ENCODE assay signal across 8 cellular contexts in the genomic region with DNA sequence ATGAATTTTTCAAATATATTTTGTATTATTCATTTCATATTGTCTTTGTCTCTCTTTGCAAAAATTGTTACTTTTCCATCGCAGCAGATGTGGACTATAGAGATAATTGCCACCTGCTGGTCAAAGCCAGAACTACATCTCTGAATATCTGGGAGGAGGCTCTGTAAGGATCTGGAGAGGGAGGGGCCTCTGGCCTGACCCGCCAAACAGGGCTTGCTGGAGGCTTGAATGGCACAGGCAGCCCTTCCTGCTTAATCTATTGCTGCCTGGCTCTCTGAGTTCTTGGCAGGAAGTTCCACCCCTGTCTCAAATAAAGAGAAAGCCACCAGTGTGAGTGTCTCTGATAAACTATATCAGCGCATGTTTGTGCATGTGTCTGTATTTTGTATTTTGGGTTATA.
DNase-seq lines count a peak whose midpoint lies in the region; ATAC-seq, FAIRE-seq and TF ChIP-seq lines count a peak whose summit lies in the region.

No MANE protein-coding gene starts in this region.

- no peaks in the 10 kb centered on the region for H4K20me1 ChIP-seq in SU-DHL-6 (ENCODE audit: low read depth, low read length)

- peaks cover 4% of the 10 kb centered on the region for H3K4me1 Mint-ChIP-seq in activated naive CD8-positive, alpha-beta T cell (ENCODE audit: low read depth)

- H3K27ac Mint-ChIP-seq in activated naive CD8-positive, alpha-beta T cell: peak overlapping the region; percentile 54

- no peak overlapping the region for H3K27ac ChIP-seq in SU-DHL-6 (ENCODE audit: low read depth, low read length)

- H3K4me3 Mint-ChIP-seq in activated naive CD8-positive, alpha-beta T cell: peak overlapping the region; percentile 75

- H2AFZ ChIP-seq in SU-DHL-6 (ENCODE audit: low read depth, low read length, severe bottlenecking): peak overlapping the region; percentile 68

- DNase-seq in GM12891 (ENCODE audit: insufficient read length, low spot score): peak; percentile 16
- peak; percentile 88 to 95 (median 93) for DNase-seq in NCI-H1417 (lab: John Stamatoyannopoulos, UW)
- peak; percentile 76 for DNase-seq in Right ventricle myocardium inferior (ENCODE audit: missing footprints)
- DNase-seq in posterior vena cava (ENCODE audit: low spot score): peak; percentile 84
- DNase-seq in ureter (ENCODE audit: low spot score): peak; percentile 91

- no peak overlapping the region for H3K4me3 ChIP-seq in SU-DHL-6 (ENCODE audit: insufficient read depth, low read length, poor library complexity, severe bottlenecking)

- no peaks in the 10 kb centered on the region for H3K9me2 ChIP-seq in SU-DHL-6 (replicated peaks; ENCODE audit: insufficient read depth, low read length)

- H3K79me2 ChIP-seq in SU-DHL-6 (ENCODE audit: insufficient read depth, low read length): no peaks in the 10 kb centered on the region

- peak overlapping the region; percentile 37 for H3K4me2 ChIP-seq in SU-DHL-6 (ENCODE audit: low read depth, low read length, poor library complexity, severe bottlenecking)

- H3K36me3 Mint-ChIP-seq in activated naive CD8-positive, alpha-beta T cell: no peaks in the 10 kb centered on the region

- H3K36me3 ChIP-seq in SU-DHL-6 (ENCODE audit: low read length): no peaks in the 10 kb centered on the region

- H3K9ac ChIP-seq in SU-DHL-6 (ENCODE audit: low read length): no peak overlapping the region

- intact Hi-C loops in Right ventricle myocardium inferior (cut with DNase I) (loop anchor here (2.0 to 5.0 kb wide), 2 partner anchors 202 to 383 kb away; no protein-coding TSS in a partner anchor), posterior vena cava (cut with DNase I) (no loop called here)

- no peaks in the 10 kb centered on the region for H3K9me3 ChIP-seq in SU-DHL-6 (ENCODE audit: insufficient read depth, low read length)

- ATAC-seq in HG02798 (IDR thresholded peaks at IDR 0.05; ENCODE audit: poor library complexity, unreplicated experiment) (peak; percentile 100), Right ventricle myocardium inferior (peak; percentile 99)

- peak; percentile 33 for TF ChIP-seq CTCF in SU-DHL-6 (IDR thresholded peaks at IDR 0.05; ENCODE audit: insufficient read depth, low read length, poor library complexity, severe bottlenecking)

- peak; percentile 98 for FAIRE-seq in GM12891 (lab: Jason Lieb, UNC)

- no peaks in the 10 kb centered on the region for H3K27me3 Mint-ChIP-seq in activated naive CD8-positive, alpha-beta T cell

- H3K27me3 ChIP-seq in SU-DHL-6 (ENCODE audit: low read length): no peaks in the 10 kb centered on the region

- H3K9me3 Mint-ChIP-seq in activated naive CD8-positive, alpha-beta T cell (ENCODE audit: low read depth): no peaks in the 10 kb centered on the region

- no peak for TF ChIP-seq POLR2A in GM12891 (IDR thresholded peaks at IDR 0.05; ENCODE audit: low read depth, low read length)

- H3F3A ChIP-seq in SU-DHL-6 (ENCODE audit: insufficient read depth): no peaks in the 10 kb centered on the region

TF ChIP-seq in GM12891, 5 proteins besides CTCF, POLR2A, EP300 and RAD21:
- TF ChIP-seq PAX5 (IDR thresholded peaks at IDR 0.05; ENCODE audit: insufficient read depth, low read length, severe bottlenecking) (no peak), TAF1 (IDR thresholded peaks at IDR 0.05; ENCODE audit: low read depth, low read length) (no peak), SPI1 (IDR thresholded peaks at IDR 0.05; ENCODE audit: low read depth, low read length) (no peak), POLR2AphosphoS5 (IDR thresholded peaks at IDR 0.05; ENCODE audit: low read depth, low read length) (no peak), POU2F2 (IDR thresholded peaks at IDR 0.05; ENCODE audit: low read depth, low read length) (no peak)

Comparison
In these comparisons a context has a peak if more than half of its experiments do, and no peak if none do; other contexts are left out.
1. DNase-seq: peak in every context shown above with its lines; median percentile 93 in NCI-H1417; 91 in ureter; 84 in posterior vena cava; 76 in Right ventricle myocardium inferior; 16 in GM12891.